24 cellular contexts compared by ENCODE assay signal in the genomic region with DNA sequence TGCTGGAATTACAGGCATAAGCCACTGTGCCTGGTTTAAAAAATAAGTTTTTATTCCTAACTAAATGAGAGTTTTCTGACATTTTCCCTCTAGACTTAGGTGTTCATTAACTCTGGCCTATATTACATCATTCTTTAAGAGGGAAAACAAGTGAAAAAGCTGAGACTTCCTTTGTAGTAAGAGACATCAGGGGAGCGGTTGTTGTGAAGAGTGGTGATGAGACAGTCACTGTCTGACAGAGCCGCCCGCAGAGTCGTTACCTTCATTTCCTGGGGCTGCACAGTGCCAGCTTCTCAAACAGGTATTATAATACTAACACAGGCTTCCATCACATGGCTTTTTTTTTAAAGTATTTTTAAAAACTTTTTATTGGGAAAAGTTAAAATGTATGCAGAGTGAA. TPM values are rescaled to one million over a fixed set of nuclear protein-coding genes. Genes with fewer than 3 reads are reported as not detected.
DNase-seq lines count a peak whose midpoint lies in the region; ATAC-seq and TF ChIP-seq lines count a peak whose summit lies in the region.
"Had no signal": no experiment of that assay in that cellular context is flagged by ENCODE, and none has a peak within 500 bp of the region (broad histone marks: within the 10 kb centered on the region; RNA-seq: fewer than 3 reads in every experiment).

No MANE protein-coding gene starts in this region.

- H3K27me3 ChIP-seq in heart right ventricle: no peaks in the 10 kb centered on the region
- H3K27me3 ChIP-seq: esophagus squamous epithelium, gastroesophageal sphincter, stomach, transverse colon had no signal

- H3K27ac Mint-ChIP-seq in stimulated activated effector memory CD8-positive, alpha-beta T cell treated with anti-CD3 and anti-CD28 coated beads, Interleukin-12 subunit alpha, Interleukin-12 subunit beta, amount 100 ng/mL, for 72 hours: peak overlapping the region; percentile 68
- H3K27ac Mint-ChIP-seq: activated CD4-positive, alpha-beta memory T cell treated with anti-CD3 and anti-CD28 coated beads for 36 hours; memory B cell; naive B cell had no signal

- H3K36me3 ChIP-seq in heart right ventricle: peaks cover 0 to 31% (median 22%) of the 10 kb centered on the region in 9 donors

- intact Hi-C loops in Right ventricle myocardium superior (cut with DNase I): no loop called here
- intact Hi-C loops in heart right ventricle (cut with DNase I): loop anchor here in 1 of 10 donors (2.0 kb wide), 1 partner anchor 18 kb away; no protein-coding TSS in a partner anchor

- WGBS in heart right ventricle, 2 donors: 93 to 95% methylated on average over 4 of the region's 4 CpGs

- H3K4me1 ChIP-seq in heart right ventricle: peaks cover 0 to 14% (median 12%) of the 10 kb centered on the region in 9 donors

- ATAC-seq in Right ventricle myocardium superior (ENCODE audit: poor library complexity) (no peak), heart right ventricle (no peak), GM21737 (IDR thresholded peaks at IDR 0.05; ENCODE audit: unreplicated experiment) (no peak), GM18868 (IDR thresholded peaks at IDR 0.05; ENCODE audit: unreplicated experiment) (no peak)
- ATAC-seq in stimulated activated effector memory CD8-positive, alpha-beta T cell treated with anti-CD3 and anti-CD28 coated beads, Interleukin-12 subunit alpha, Interleukin-12 subunit beta, amount 100 ng/mL, for 72 hours: peak; percentile 49
- ATAC-seq: gastroesophageal sphincter, left cardiac atrium had no signal

- no peak for TF ChIP-seq CTCF in heart right ventricle (IDR thresholded peaks at IDR 0.05)

- peaks cover 15% of the 10 kb centered on the region for H3K4me1 Mint-ChIP-seq in stimulated activated effector memory CD8-positive, alpha-beta T cell treated with anti-CD3 and anti-CD28 coated beads, Interleukin-12 subunit alpha, Interleukin-12 subunit beta, amount 100 ng/mL, for 72 hours

- DNase-seq in Right ventricle myocardium superior: peak; percentile 17
- no peak for DNase-seq in heart right ventricle
- peak; percentile 18 to 22 for DNase-seq in activated CD4-positive, alpha-beta T cell treated with anti-CD3 and anti-CD28 coated beads, Interleukin-2, amount 50 U/mL, for 4 hours
- DNase-seq in effector CD4-positive, alpha-beta T cell: peak; percentile 30
- DNase-seq in stimulated activated effector memory CD8-positive, alpha-beta T cell treated with anti-CD3 and anti-CD28 coated beads, Interleukin-12 subunit alpha, Interleukin-12 subunit beta, amount 100 ng/mL, for 72 hours (ENCODE audit: low spot score in 2 of 2): no peak
- DNase-seq: activated CD4-positive, alpha-beta memory T cell treated with anti-CD3 and anti-CD28 coated beads for 36 hours; DND-41; esophagus squamous epithelium; left cardiac atrium; naive B cell; NCI-H1436; NCI-H748 treated with DMSO at 0.1 percent for 48 hours; stomach; transverse colon had no signal

- H3K9me3 Mint-ChIP-seq in stimulated activated effector memory CD8-positive, alpha-beta T cell treated with anti-CD3 and anti-CD28 coated beads, Interleukin-12 subunit alpha, Interleukin-12 subunit beta, amount 100 ng/mL, for 72 hours: no peaks in the 10 kb centered on the region
- H3K9me3 Mint-ChIP-seq: activated CD4-positive, alpha-beta memory T cell treated with anti-CD3 and anti-CD28 coated beads for 36 hours; memory B cell; naive B cell had no signal

- no peaks in the 10 kb centered on the region for H3K9me3 ChIP-seq in heart right ventricle
- H3K9me3 ChIP-seq: esophagus squamous epithelium, gastroesophageal sphincter, stomach, transverse colon had no signal

- H3K36me3 Mint-ChIP-seq in stimulated activated effector memory CD8-positive, alpha-beta T cell treated with anti-CD3 and anti-CD28 coated beads, Interleukin-12 subunit alpha, Interleukin-12 subunit beta, amount 100 ng/mL, for 72 hours: peaks cover 18% of the 10 kb centered on the region

- H3K27ac ChIP-seq in heart right ventricle: no peak overlapping the region
- H3K27ac ChIP-seq: esophagus squamous epithelium, gastroesophageal sphincter, HL-60, parathyroid adenoma, stomach, transverse colon had no signal

- H3K4me3 Mint-ChIP-seq in stimulated activated effector memory CD8-positive, alpha-beta T cell treated with anti-CD3 and anti-CD28 coated beads, Interleukin-12 subunit alpha, Interleukin-12 subunit beta, amount 100 ng/mL, for 72 hours: no peak overlapping the region
- H3K4me3 Mint-ChIP-seq: activated CD4-positive, alpha-beta memory T cell treated with anti-CD3 and anti-CD28 coated beads for 36 hours; memory B cell; naive B cell had no signal

- H3K4me3 ChIP-seq in heart right ventricle: no peak overlapping the region
- H3K4me3 ChIP-seq: esophagus squamous epithelium, gastroesophageal sphincter, stomach, transverse colon had no signal

RNA-seq across cellular contexts. Expression of gene TDRD9, which starts 19.7 kb away (rescaled TPM):
- total RNA-seq in Right ventricle myocardium superior (2.7 TPM), heart right ventricle (1 to 10 TPM in 7 of 10 donors, under 1 TPM in 3; 0.55 to 7.4 (median 2.1) TPM)
- 1 to 10 TPM; 2.2 to 8.4 TPM for polyA plus RNA-seq in heart right ventricle
- total RNA-seq: astrocyte, chondrocyte, H1, M059J had no signal
- polyA plus RNA-seq: H1 had no signal

RNA-seq across cellular contexts. Expression of gene RD3L, which starts 33.7 kb away (rescaled TPM):
- total RNA-seq in Right ventricle myocardium superior: 26.4 TPM
- 10 to 100 TPM; 17.8 to 42.1 (median 25.3) TPM for total RNA-seq in heart right ventricle
- polyA plus RNA-seq in heart right ventricle: 10 to 100 TPM in 1 of 2 donors, 1 to 10 TPM in 1; 2.9 to 26.6 TPM
- total RNA-seq: activated CD4-positive, alpha-beta memory T cell treated with anti-CD3 and anti-CD28 coated beads for 36 hours; astrocyte; chondrocyte; esophagus squamous epithelium; gastroesophageal sphincter; H1; M059J; stomach; transverse colon had no signal
- polyA plus RNA-seq: H1, stomach had no signal

Comparison
In these comparisons a context has a peak if more than half of its experiments do, and no peak if none do; other contexts are left out.
1. DNase-seq: peak in Right ventricle myocardium superior (single experiment), activated CD4-positive, alpha-beta T cell treated with anti-CD3 and anti-CD28 coated beads, Interleukin-2, amount 50 U/mL, for 4 hours (2 of 2) and effector CD4-positive, alpha-beta T cell (single experiment); none in heart right ventricle (0 of 2) and stimulated activated effector memory CD8-positive, alpha-beta T cell treated with anti-CD3 and anti-CD28 coated beads, Interleukin-12 subunit alpha, Interleukin-12 subunit beta, amount 100 ng/mL, for 72 hours (0 of 2).